ENCODE assay signal across 1 cellular context in the genomic region with DNA sequence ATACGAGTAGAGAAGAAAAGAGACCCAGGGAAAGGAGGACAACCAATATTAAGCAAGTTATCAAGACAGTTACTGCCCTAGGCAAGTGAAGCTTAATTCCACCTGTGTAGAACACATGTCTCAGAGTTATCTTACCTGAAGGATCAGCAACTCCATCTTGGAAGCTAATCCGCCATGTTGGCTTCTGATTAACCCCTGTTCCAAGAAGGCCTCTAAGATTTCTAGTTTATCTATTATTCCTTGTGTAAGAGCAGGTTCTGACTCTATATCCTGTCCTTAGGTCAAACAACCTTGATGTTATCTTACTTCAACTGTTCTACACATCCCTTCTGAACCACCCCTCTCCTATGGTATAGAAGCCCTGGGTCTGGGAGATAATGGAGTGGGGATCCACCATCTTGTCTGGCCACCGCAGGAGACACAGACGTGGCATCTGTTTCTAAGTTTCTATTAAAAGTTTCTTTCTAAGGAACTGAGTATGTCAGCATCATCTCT.
TF ChIP-seq lines count a peak whose summit lies in the region.

No MANE protein-coding gene starts in this region.

TF ChIP-seq in K562, 482 proteins besides CTCF, POLR2A, EP300 and RAD21 (continues in another document):
- TF ChIP-seq KLF6 (CRISPR knock-in tag; IDR thresholded peaks at IDR 0.05; ENCODE audit: borderline replicate concordance) (peak; percentile 86; the same call in 1 of the 2 replicates), MXI1 (IDR thresholded peaks at IDR 0.05; ENCODE audit: low read depth, low read length) (no peak), LEF1 (IDR thresholded peaks at IDR 0.05) (peak; percentile 50; the same call in 1 of the 2 replicates), FOXM1 (IDR thresholded peaks at IDR 0.05; ENCODE audit: low read depth) (peak; percentile 74), FOXM1 (CRISPR knock-in tag; IDR thresholded peaks at IDR 0.05; ENCODE audit: low read depth) (no peak), RBM15 (IDR thresholded peaks at IDR 0.05; ENCODE audit: insufficient read depth, low read length) (no peak), SETDB1 (IDR thresholded peaks at IDR 0.05; ENCODE audit: low read length) (no peak), PPARD (CRISPR knock-in tag; IDR thresholded peaks at IDR 0.05) (no peak), MLLT1 (IDR thresholded peaks at IDR 0.05) (no peak), BRF1 (IDR thresholded peaks at IDR 0.05; ENCODE audit: borderline replicate concordance, extremely low read depth, insufficient read length) (no peak), ESRRA (IDR thresholded peaks at IDR 0.05; ENCODE audit: borderline replicate concordance, low read depth) (peak; percentile 70; the same call in 1 of the 2 replicates), STAG1 (CRISPR knock-in tag; IDR thresholded peaks at IDR 0.05; ENCODE audit: borderline replicate concordance) (no peak), HEY1 (CRISPR knock-in tag; IDR thresholded peaks at IDR 0.05; ENCODE audit: borderline replicate concordance) (0 out of 2 replicates have a peak, but pooled peaks have one; percentile 15), PTRF (tag; IDR thresholded peaks at IDR 0.05) (peak; percentile 83; the same call in 1 of the 2 replicates), THAP7 (CRISPR knock-in tag; IDR thresholded peaks at IDR 0.05) (no peak), SREBF2 (CRISPR knock-in tag; IDR thresholded peaks at IDR 0.05) (no peak), ZFP1 (CRISPR knock-in tag; IDR thresholded peaks at IDR 0.05) (no peak), ZNF133 (CRISPR knock-in tag; IDR thresholded peaks at IDR 0.05) (no peak), ZFP30 (CRISPR knock-in tag; IDR thresholded peaks at IDR 0.05; ENCODE audit: borderline replicate concordance) (no peak), ZNF324 (CRISPR knock-in tag; IDR thresholded peaks at IDR 0.05) (0 out of 2 replicates have a peak, but pooled peaks have one; percentile 18), DDX20 (tag; IDR thresholded peaks at IDR 0.05; ENCODE audit: low read depth) (no peak), ID3 (CRISPR knock-in tag; IDR thresholded peaks at IDR 0.05) (no peak), ID3 (tag; IDR thresholded peaks at IDR 0.05) (peak; percentile 93), MTA1 (IDR thresholded peaks at IDR 0.05; ENCODE audit: borderline replicate concordance) (0 out of 2 replicates have a peak, but pooled peaks have one; percentile 32), CCNT2 (IDR thresholded peaks at IDR 0.05; ENCODE audit: borderline replicate concordance, extremely low read depth, insufficient read length, low read depth, low read length) (no peak), ILF3 (IDR thresholded peaks at IDR 0.05; ENCODE audit: borderline replicate concordance) (no peak), RBM39 (optimal IDR thresholded peaks at IDR 0.05; ENCODE audit: low read depth, low read length) (no peak), ZNF586 (CRISPR knock-in tag; conservative IDR thresholded peaks at IDR 0.05) (no peak), MYNN (IDR thresholded peaks at IDR 0.05) (peak; percentile 29; the same call in 1 of the 2 replicates), MYNN (CRISPR knock-in tag; IDR thresholded peaks at IDR 0.05) (no peak), MTA3 (IDR thresholded peaks at IDR 0.05; ENCODE audit: borderline replicate concordance) (0 out of 2 replicates have a peak, but pooled peaks have one; percentile 21), KDM1A (IDR thresholded peaks at IDR 0.05) (peak; percentile 83 to 86)
- TF ChIP-seq, protein P1, sequence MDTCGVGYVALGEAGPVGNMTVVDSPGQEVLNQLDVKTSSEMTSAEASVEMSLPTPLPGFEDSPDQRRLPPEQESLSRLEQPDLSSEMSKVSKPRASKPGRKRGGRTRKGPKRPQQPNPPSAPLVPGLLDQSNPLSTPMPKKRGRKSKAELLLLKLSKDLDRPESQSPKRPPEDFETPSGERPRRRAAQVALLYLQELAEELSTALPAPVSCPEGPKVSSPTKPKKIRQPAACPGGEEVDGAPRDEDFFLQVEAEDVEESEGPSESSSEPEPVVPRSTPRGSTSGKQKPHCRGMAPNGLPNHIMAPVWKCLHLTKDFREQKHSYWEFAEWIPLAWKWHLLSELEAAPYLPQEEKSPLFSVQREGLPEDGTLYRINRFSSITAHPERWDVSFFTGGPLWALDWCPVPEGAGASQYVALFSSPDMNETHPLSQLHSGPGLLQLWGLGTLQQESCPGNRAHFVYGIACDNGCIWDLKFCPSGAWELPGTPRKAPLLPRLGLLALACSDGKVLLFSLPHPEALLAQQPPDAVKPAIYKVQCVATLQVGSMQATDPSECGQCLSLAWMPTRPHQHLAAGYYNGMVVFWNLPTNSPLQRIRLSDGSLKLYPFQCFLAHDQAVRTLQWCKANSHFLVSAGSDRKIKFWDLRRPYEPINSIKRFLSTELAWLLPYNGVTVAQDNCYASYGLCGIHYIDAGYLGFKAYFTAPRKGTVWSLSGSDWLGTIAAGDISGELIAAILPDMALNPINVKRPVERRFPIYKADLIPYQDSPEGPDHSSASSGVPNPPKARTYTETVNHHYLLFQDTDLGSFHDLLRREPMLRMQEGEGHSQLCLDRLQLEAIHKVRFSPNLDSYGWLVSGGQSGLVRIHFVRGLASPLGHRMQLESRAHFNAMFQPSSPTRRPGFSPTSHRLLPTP (IDR thresholded peaks at IDR 0.05; ENCODE audit: borderline replicate concordance, extremely low read depth, insufficient read length) = no peak
- TF ChIP-seq, protein P2, sequence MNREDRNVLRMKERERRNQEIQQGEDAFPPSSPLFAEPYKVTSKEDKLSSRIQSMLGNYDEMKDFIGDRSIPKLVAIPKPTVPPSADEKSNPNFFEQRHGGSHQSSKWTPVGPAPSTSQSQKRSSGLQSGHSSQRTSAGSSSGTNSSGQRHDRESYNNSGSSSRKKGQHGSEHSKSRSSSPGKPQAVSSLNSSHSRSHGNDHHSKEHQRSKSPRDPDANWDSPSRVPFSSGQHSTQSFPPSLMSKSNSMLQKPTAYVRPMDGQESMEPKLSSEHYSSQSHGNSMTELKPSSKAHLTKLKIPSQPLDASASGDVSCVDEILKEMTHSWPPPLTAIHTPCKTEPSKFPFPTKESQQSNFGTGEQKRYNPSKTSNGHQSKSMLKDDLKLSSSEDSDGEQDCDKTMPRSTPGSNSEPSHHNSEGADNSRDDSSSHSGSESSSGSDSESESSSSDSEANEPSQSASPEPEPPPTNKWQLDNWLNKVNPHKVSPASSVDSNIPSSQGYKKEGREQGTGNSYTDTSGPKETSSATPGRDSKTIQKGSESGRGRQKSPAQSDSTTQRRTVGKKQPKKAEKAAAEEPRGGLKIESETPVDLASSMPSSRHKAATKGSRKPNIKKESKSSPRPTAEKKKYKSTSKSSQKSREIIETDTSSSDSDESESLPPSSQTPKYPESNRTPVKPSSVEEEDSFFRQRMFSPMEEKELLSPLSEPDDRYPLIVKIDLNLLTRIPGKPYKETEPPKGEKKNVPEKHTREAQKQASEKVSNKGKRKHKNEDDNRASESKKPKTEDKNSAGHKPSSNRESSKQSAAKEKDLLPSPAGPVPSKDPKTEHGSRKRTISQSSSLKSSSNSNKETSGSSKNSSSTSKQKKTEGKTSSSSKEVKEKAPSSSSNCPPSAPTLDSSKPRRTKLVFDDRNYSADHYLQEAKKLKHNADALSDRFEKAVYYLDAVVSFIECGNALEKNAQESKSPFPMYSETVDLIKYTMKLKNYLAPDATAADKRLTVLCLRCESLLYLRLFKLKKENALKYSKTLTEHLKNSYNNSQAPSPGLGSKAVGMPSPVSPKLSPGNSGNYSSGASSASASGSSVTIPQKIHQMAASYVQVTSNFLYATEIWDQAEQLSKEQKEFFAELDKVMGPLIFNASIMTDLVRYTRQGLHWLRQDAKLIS (CRISPR knock-in tag; IDR thresholded peaks at IDR 0.05) = peak; percentile 76; the same call in 1 of the 2 replicates
- TF ChIP-seq, protein P3, sequence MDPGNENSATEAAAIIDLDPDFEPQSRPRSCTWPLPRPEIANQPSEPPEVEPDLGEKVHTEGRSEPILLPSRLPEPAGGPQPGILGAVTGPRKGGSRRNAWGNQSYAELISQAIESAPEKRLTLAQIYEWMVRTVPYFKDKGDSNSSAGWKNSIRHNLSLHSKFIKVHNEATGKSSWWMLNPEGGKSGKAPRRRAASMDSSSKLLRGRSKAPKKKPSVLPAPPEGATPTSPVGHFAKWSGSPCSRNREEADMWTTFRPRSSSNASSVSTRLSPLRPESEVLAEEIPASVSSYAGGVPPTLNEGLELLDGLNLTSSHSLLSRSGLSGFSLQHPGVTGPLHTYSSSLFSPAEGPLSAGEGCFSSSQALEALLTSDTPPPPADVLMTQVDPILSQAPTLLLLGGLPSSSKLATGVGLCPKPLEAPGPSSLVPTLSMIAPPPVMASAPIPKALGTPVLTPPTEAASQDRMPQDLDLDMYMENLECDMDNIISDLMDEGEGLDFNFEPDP (CRISPR knock-in tag; IDR thresholded peaks at IDR 0.05) = no peak
- TF ChIP-seq, protein P4, sequence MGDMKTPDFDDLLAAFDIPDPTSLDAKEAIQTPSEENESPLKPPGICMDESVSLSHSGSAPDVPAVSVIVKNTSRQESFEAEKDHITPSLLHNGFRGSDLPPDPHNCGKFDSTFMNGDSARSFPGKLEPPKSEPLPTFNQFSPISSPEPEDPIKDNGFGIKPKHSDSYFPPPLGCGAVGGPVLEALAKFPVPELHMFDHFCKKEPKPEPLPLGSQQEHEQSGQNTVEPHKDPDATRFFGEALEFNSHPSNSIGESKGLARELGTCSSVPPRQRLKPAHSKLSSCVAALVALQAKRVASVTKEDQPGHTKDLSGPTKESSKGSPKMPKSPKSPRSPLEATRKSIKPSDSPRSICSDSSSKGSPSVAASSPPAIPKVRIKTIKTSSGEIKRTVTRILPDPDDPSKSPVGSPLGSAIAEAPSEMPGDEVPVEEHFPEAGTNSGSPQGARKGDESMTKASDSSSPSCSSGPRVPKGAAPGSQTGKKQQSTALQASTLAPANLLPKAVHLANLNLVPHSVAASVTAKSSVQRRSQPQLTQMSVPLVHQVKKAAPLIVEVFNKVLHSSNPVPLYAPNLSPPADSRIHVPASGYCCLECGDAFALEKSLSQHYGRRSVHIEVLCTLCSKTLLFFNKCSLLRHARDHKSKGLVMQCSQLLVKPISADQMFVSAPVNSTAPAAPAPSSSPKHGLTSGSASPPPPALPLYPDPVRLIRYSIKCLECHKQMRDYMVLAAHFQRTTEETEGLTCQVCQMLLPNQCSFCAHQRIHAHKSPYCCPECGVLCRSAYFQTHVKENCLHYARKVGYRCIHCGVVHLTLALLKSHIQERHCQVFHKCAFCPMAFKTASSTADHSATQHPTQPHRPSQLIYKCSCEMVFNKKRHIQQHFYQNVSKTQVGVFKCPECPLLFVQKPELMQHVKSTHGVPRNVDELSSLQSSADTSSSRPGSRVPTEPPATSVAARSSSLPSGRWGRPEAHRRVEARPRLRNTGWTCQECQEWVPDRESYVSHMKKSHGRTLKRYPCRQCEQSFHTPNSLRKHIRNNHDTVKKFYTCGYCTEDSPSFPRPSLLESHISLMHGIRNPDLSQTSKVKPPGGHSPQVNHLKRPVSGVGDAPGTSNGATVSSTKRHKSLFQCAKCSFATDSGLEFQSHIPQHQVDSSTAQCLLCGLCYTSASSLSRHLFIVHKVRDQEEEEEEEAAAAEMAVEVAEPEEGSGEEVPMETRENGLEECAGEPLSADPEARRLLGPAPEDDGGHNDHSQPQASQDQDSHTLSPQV (IDR thresholded peaks at IDR 0.05) = peak; percentile 97
